In genomic region chr16:50767197-50767596, GRCh38 we compare ENCODE assay signal across 24 cellular contexts.
"Had no signal": no experiment of that assay in that cellular context is flagged by ENCODE, and none has a peak within 500 bp of the region (broad histone marks: within the 10 kb centered on the region; RNA-seq: fewer than 3 reads in every experiment).

No MANE protein-coding gene starts in this region.

- H3K9me3 ChIP-seq: adrenal gland, neutrophil, prostate gland had no signal

- H3K27me3 ChIP-seq: adrenal gland, ascending aorta, brain microvascular endothelial cell, hepatocyte, left lung, neutrophil, ovary, spleen, upper lobe of left lung had no signal

- ATAC-seq: esophagus mucosa, left lung had no signal

- H3K79me2 ChIP-seq: hepatocyte had no signal

- H3K27ac ChIP-seq: adrenal gland, ascending aorta, brain microvascular endothelial cell, hepatocyte, left lung, neutrophil, ovary, prostate gland, spleen, upper lobe of left lung had no signal

- H3K4me1 Mint-ChIP-seq: nephron had no signal

- H3K27me3 Mint-ChIP-seq: activated B cell treated with CpG ODN at 0.5 μM for 24 hours had no signal

- H3K4me3 ChIP-seq: adrenal gland, ascending aorta, hepatocyte, left lung, lung, ovary, prostate gland, spleen, upper lobe of left lung had no signal

- H3K4me2 ChIP-seq: hepatocyte had no signal

- H2AFZ ChIP-seq: hepatocyte had no signal

- DNase-seq: activated B cell treated with CpG ODN at 0.5 μM for 24 hours; activated CD4-positive, alpha-beta T cell treated with anti-CD3 and anti-CD28 coated beads, Interleukin-2, amount 50 U/mL, for 1 hour; activated naive CD4-positive, alpha-beta T cell treated with anti-CD3 and anti-CD28 coated beads for 36 hours; activated T-cell treated with anti-CD3 and anti-CD28 coated beads, Interleukin-2, amount 50 U/mL, for 1 hour; adrenal gland; brain microvascular endothelial cell; caudate nucleus; effector memory CD4-positive, alpha-beta T cell; foreskin melanocyte; kidney glomerular epithelial cell; left lung; ovary; spleen; stimulated activated CD4-positive, alpha-beta T cell treated with anti-CD3 and anti-CD28 coated beads, Interleukin-4, amount 100 ng/mL, for 1 hour; stimulated activated naive CD4-positive, alpha-beta T cell; upper lobe of left lung had no signal

- H3K27ac Mint-ChIP-seq: activated B cell treated with CpG ODN at 0.5 μM for 24 hours; nephron; T-helper 1 cell treated with Interleukin-12 subunit alpha and Interleukin-12 subunit beta and Interleukin-4 antibody, amounts not matched to agents 30 μg/mL and 1 μg/mL, for 36 hours had no signal

- H3K36me3 ChIP-seq: adrenal gland, ovary had no signal

- H3K4me3 Mint-ChIP-seq: activated B cell treated with CpG ODN at 0.5 μM for 24 hours; nephron; T-helper 1 cell treated with Interleukin-12 subunit alpha and Interleukin-12 subunit beta and Interleukin-4 antibody, amounts not matched to agents 30 μg/mL and 1 μg/mL, for 36 hours had no signal

- H3K4me1 ChIP-seq: ascending aorta, left lung, prostate gland had no signal
